Comparison of ENCODE assay signal across 8 cellular contexts in genomic region chr19:19860756-19861390, GRCh38. TPM values are rescaled to one million over a fixed set of nuclear protein-coding genes. Genes with fewer than 3 reads are reported as not detected.
DNase-seq lines count a peak whose midpoint lies in the region; ATAC-seq and TF ChIP-seq lines count a peak whose summit lies in the region.

No MANE protein-coding gene starts in this region.

- H3K27ac ChIP-seq in HUES64 (ENCODE audit: low read depth, low read length) = no peak overlapping the region

- H3K36me3 Mint-ChIP-seq in activated CD8-positive, alpha-beta memory T cell treated with anti-CD3 and anti-CD28 coated beads, Interleukin-2, amount 10 ng/mL, durations not matched to agents 7 days and 5 days = peaks cover 45% of the 10 kb centered on the region
- H3K36me3 Mint-ChIP-seq in HFFc6 (ENCODE audit: low read depth) = peaks cover 18% of the 10 kb centered on the region

- H3K4me1 Mint-ChIP-seq in activated CD8-positive, alpha-beta memory T cell treated with anti-CD3 and anti-CD28 coated beads, Interleukin-2, amount 10 ng/mL, durations not matched to agents 7 days and 5 days = peaks cover 8% of the 10 kb centered on the region
- no peaks in the 10 kb centered on the region for H3K4me1 Mint-ChIP-seq in HFFc6 (ENCODE audit: low read depth)

- no peaks in the 10 kb centered on the region for H3K4me1 ChIP-seq in HUES64 (ENCODE audit: insufficient read depth, low read length)

- peaks cover 24% of the 10 kb centered on the region for H3K9me3 Mint-ChIP-seq in activated CD8-positive, alpha-beta memory T cell treated with anti-CD3 and anti-CD28 coated beads, Interleukin-2, amount 10 ng/mL, durations not matched to agents 7 days and 5 days (ENCODE audit: low read depth)
- H3K9me3 Mint-ChIP-seq in HFFc6 = peaks cover 57% of the 10 kb centered on the region

- H3K27me3 Mint-ChIP-seq in activated CD8-positive, alpha-beta memory T cell treated with anti-CD3 and anti-CD28 coated beads, Interleukin-2, amount 10 ng/mL, durations not matched to agents 7 days and 5 days = no peaks in the 10 kb centered on the region
- peaks cover 1% of the 10 kb centered on the region for H3K27me3 Mint-ChIP-seq in HFFc6 (ENCODE audit: insufficient read depth)

- H3K27me3 ChIP-seq in HUES64 (ENCODE audit: insufficient read depth, low read length) = no peaks in the 10 kb centered on the region

- WGBS in HUES64 = 93% methylated on average over 29 of the region's 29 CpGs

- DNase-seq in activated CD8-positive, alpha-beta memory T cell treated with anti-CD3 and anti-CD28 coated beads, Interleukin-2, amount 10 ng/mL, durations not matched to agents 7 days and 5 days = peak; percentile 69
- DNase-seq in germinal center (ENCODE audit: low spot score) = peak; percentile 64
- peak; percentile 15 to 42 for DNase-seq in stimulated activated CD4-positive, alpha-beta T cell treated with anti-CD3 and anti-CD28 coated beads, Interleukin-1b, Interleukin-23, amount 100 ng/mL, for 4 hours (ENCODE audit: low read depth in 2 of 2)
- DNase-seq in NCI-H510A (lab: John Stamatoyannopoulos, UW) = no peak
- no peak for DNase-seq in HFFc6

- TF ChIP-seq CTCF in HFFc6 (IDR thresholded peaks at IDR 0.05) = no peak

- ATAC-seq in activated CD8-positive, alpha-beta memory T cell treated with anti-CD3 and anti-CD28 coated beads, Interleukin-2, amount 10 ng/mL, durations not matched to agents 7 days and 5 days = peak; percentile 21
- ATAC-seq in GM19463 (IDR thresholded peaks at IDR 0.05; ENCODE audit: unreplicated experiment) (no peak), GM18511 (IDR thresholded peaks at IDR 0.05; ENCODE audit: unreplicated experiment) (no peak)

- H3K27ac Mint-ChIP-seq in activated CD8-positive, alpha-beta memory T cell treated with anti-CD3 and anti-CD28 coated beads, Interleukin-2, amount 10 ng/mL, durations not matched to agents 7 days and 5 days = peak overlapping the region; percentile 80
- no peak overlapping the region for H3K27ac Mint-ChIP-seq in HFFc6

- peaks cover 13% of the 10 kb centered on the region; the same call in 1 of the 2 replicates for H3K36me3 ChIP-seq in HUES64 (ENCODE audit: insufficient read depth, low read length)

- H3K4me3 Mint-ChIP-seq in activated CD8-positive, alpha-beta memory T cell treated with anti-CD3 and anti-CD28 coated beads, Interleukin-2, amount 10 ng/mL, durations not matched to agents 7 days and 5 days = peak overlapping the region; percentile 76
- H3K4me3 Mint-ChIP-seq in HFFc6 = no peak overlapping the region

- CTCF ChIA-PET in activated CD8-positive, alpha-beta memory T cell treated with anti-CD3 and anti-CD28 coated beads, Interleukin-2, amount 10 ng/mL, durations not matched to agents 7 days and 5 days (lab: Charles Lee) = no interaction called here

- H3K9ac ChIP-seq in HUES64 (ENCODE audit: low read depth, low read length) = peak overlapping the region; percentile 83

- H3K4me3 ChIP-seq in HUES64 (ENCODE audit: low read length) = peak overlapping the region; percentile 73

- no peaks in the 10 kb centered on the region for H3K9me3 ChIP-seq in HUES64 (ENCODE audit: insufficient read depth, low read depth, low read length)

RNA-seq across cellular contexts. Expression of gene ZNF253, which starts 4.8 kb away (rescaled TPM):
- 16.5 TPM for polyA plus RNA-seq in HUES64 (2013, experiment 1 of 2)
- 20.2 TPM for polyA plus RNA-seq in HUES64 (2013, experiment 2 of 2)
- 10 to 100 TPM; 19.9 to 20.2 TPM for total RNA-seq in activated CD8-positive, alpha-beta memory T cell treated with anti-CD3 and anti-CD28 coated beads, Interleukin-2, amount 10 ng/mL, durations not matched to agents 7 days and 5 days
- 1 to 10 TPM; 2.9 to 4.4 (median 3.5) TPM for total RNA-seq in HFFc6 (2021; fragmentation: NEBNext Ultra II Directional; extraction: Animal tissue kit (Norgen Biotek cat#: 25700))

RNA-seq across cellular contexts. Expression of gene ZNF506, which starts 39.3 kb away (rescaled TPM):
- 7.3 TPM for polyA plus RNA-seq in HUES64 (2013, experiment 1 of 2)
- polyA plus RNA-seq in HUES64 (2013, experiment 2 of 2) = 6.2 TPM
- 10 to 100 TPM; 16.8 to 27.4 TPM for total RNA-seq in activated CD8-positive, alpha-beta memory T cell treated with anti-CD3 and anti-CD28 coated beads, Interleukin-2, amount 10 ng/mL, durations not matched to agents 7 days and 5 days
- total RNA-seq in HFFc6 (2021; fragmentation: NEBNext Ultra II Directional; extraction: Animal tissue kit (Norgen Biotek cat#: 25700)) = 1 to 10 TPM in 4 of 6 experiments, under 1 TPM in 2; 0.50 to 5.4 (median 4.5) TPM

RNA-seq across cellular contexts. Expression of gene ZNF93, which starts 39.9 kb away (rescaled TPM):
- polyA plus RNA-seq in HUES64 (2013, experiment 1 of 2) = 46.8 TPM
- polyA plus RNA-seq in HUES64 (2013, experiment 2 of 2) = 46.1 TPM
- total RNA-seq in activated CD8-positive, alpha-beta memory T cell treated with anti-CD3 and anti-CD28 coated beads, Interleukin-2, amount 10 ng/mL, durations not matched to agents 7 days and 5 days = 10 to 100 TPM; 10.8 to 18.6 TPM
- 1 to 10 TPM; 3.2 to 4.9 (median 4.2) TPM for total RNA-seq in HFFc6 (2021; fragmentation: NEBNext Ultra II Directional; extraction: Animal tissue kit (Norgen Biotek cat#: 25700))

Comparison
In these comparisons a context has a peak if more than half of its experiments do, and no peak if none do; other contexts are left out.
1. DNase-seq: peak in activated CD8-positive, alpha-beta memory T cell treated with anti-CD3 and anti-CD28 coated beads, Interleukin-2, amount 10 ng/mL, durations not matched to agents 7 days and 5 days (single experiment), germinal center (single experiment) and stimulated activated CD4-positive, alpha-beta T cell treated with anti-CD3 and anti-CD28 coated beads, Interleukin-1b, Interleukin-23, amount 100 ng/mL, for 4 hours (2 of 2); none in NCI-H510A (single experiment) and HFFc6 (single experiment).